8 cellular contexts compared by ENCODE assay signal in the genomic region with DNA sequence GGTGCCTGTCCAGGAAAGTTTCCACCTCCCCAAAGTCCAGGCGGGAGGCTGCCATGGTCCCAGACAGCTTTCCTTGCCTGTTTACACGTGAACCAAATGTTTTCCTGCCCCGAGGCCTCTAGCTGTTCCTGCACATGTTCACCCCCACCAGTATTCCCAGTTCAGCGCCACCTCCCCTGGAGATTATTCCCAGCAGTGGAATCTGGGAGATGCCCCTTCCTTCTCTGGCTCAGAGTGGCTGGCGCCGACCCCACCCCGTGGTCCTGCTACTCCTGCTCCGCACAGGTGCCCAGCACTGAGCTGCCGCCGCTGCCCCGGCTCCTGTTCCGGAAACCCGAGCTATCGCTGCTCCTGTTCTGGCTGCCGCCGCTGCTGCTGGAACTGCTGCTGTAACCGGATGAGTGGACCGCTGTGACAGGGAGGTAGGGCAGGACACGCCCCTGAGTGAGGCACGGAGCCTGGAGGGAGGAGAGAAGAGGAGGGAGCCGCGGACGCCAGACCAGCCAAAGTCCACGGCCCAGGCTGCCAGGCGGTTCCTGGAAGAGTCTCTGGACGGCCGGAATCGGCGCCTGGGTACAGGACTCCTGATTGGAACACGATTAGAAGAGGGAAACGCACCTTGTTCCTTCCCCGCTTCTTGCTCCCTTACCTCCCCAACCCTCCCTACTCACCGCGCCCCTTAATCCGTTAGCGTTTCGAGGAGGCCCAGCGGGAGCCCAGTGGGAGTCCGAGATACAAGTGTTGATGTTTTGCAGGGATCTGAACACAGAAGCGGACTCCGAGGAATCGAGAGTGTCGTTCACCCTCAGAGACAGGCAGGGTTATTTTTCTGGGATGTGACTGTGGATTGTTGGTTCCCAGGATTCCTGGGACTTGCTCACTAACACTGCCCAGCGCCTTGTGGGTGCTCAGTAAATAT. TPM values are rescaled to one million over a fixed set of nuclear protein-coding genes. Genes with fewer than 3 reads are reported as not detected.
A peak's percentile ranks its signal among the peaks of the same experiment; 100 is the strongest.
DNase-seq lines count a peak whose midpoint lies in the region; ATAC-seq and TF ChIP-seq lines count a peak whose summit lies in the region.

A gene (minus strand): TSS at position 395 of the 919 bp plus-strand sequence. CDS start 340 bp downstream, at position 55.

- H3K9me3 Mint-ChIP-seq in activated CD8-positive, alpha-beta memory T cell treated with anti-CD3 and anti-CD28 coated beads, Interleukin-2, amount 10 ng/mL, durations not matched to agents 7 days and 5 days (ENCODE audit: low read depth): no peaks in the 10 kb centered on the region
- no peaks in the 10 kb centered on the region for H3K9me3 Mint-ChIP-seq in naive thymus-derived CD8-positive, alpha-beta T cell

- TF ChIP-seq POLR2A in thyroid gland (IDR thresholded peaks at IDR 0.05): peak; percentile 58 to 95

- CTCF ChIA-PET in activated CD8-positive, alpha-beta memory T cell treated with anti-CD3 and anti-CD28 coated beads, Interleukin-2, amount 10 ng/mL, durations not matched to agents 7 days and 5 days (lab: Charles Lee): no interaction called here

- 5 to 6% methylated on average over 33 to 42 of the region's 44 CpGs for WGBS in thyroid gland, 2 donors

- H3K27me3 Mint-ChIP-seq in activated CD8-positive, alpha-beta memory T cell treated with anti-CD3 and anti-CD28 coated beads, Interleukin-2, amount 10 ng/mL, durations not matched to agents 7 days and 5 days: peaks cover 60% of the 10 kb centered on the region
- H3K27me3 Mint-ChIP-seq in naive thymus-derived CD8-positive, alpha-beta T cell: peaks cover 34 to 63% (median 51%) of the 10 kb centered on the region in 5 donors

- H3K4me1 ChIP-seq in thyroid gland: peaks cover 15 to 24% of the 10 kb centered on the region in 2 donors

- ATAC-seq in HG02885 (IDR thresholded peaks at IDR 0.05; ENCODE audit: poor library complexity, unreplicated experiment) (peak; percentile 77), GM18867 (IDR thresholded peaks at IDR 0.05; ENCODE audit: unreplicated experiment) (no peak)
- ATAC-seq in activated CD8-positive, alpha-beta memory T cell treated with anti-CD3 and anti-CD28 coated beads, Interleukin-2, amount 10 ng/mL, durations not matched to agents 7 days and 5 days: peak; percentile 93
- ATAC-seq in naive thymus-derived CD8-positive, alpha-beta T cell: peak in 1 of 2 donors; percentile 70

- TF ChIP-seq CTCF in fibroblast of mammary gland (conservative IDR thresholded peaks at IDR 0.05; ENCODE audit: control insufficient read depth, insufficient read depth, low read depth, low read length): no peak
- TF ChIP-seq CTCF in thyroid gland (IDR thresholded peaks at IDR 0.05): no peak

- no peaks in the 10 kb centered on the region for H3K27me3 ChIP-seq in thyroid gland

- peak within 1 kb of the TSS; percentile 39 to 53 (median 52) for H3K27ac ChIP-seq in thyroid gland

- peak; percentile 89 for DNase-seq in EL
- peak; percentile 68 for DNase-seq in NCI-H345 treated with DMSO at 0.1 percent for 48 hours (lab: John Stamatoyannopoulos, UW; ENCODE audit: unreplicated experiment)
- peak; percentile 75 for DNase-seq in activated CD8-positive, alpha-beta memory T cell treated with anti-CD3 and anti-CD28 coated beads, Interleukin-2, amount 10 ng/mL, durations not matched to agents 7 days and 5 days
- DNase-seq in fibroblast of mammary gland (ENCODE audit: low read depth): peak; percentile 65
- peak in 2 of 10 donors; percentile 11 to 12 for DNase-seq in naive thymus-derived CD8-positive, alpha-beta T cell
- peak; percentile 94 to 96 for DNase-seq in thyroid gland

- peak within 1 kb of the TSS; percentile 43 for H3K4me3 Mint-ChIP-seq in activated CD8-positive, alpha-beta memory T cell treated with anti-CD3 and anti-CD28 coated beads, Interleukin-2, amount 10 ng/mL, durations not matched to agents 7 days and 5 days
- peak within 1 kb of the TSS in 9 of 10 donors; percentile 8 to 73 (median 54) for H3K4me3 Mint-ChIP-seq in naive thymus-derived CD8-positive, alpha-beta T cell

- no peaks in the 10 kb centered on the region for H3K36me3 ChIP-seq in thyroid gland

- H3K27ac Mint-ChIP-seq in activated CD8-positive, alpha-beta memory T cell treated with anti-CD3 and anti-CD28 coated beads, Interleukin-2, amount 10 ng/mL, durations not matched to agents 7 days and 5 days: no peak within 1 kb of the TSS
- H3K27ac Mint-ChIP-seq in naive thymus-derived CD8-positive, alpha-beta T cell: no peak within 1 kb of the TSS

- intact Hi-C loops in thyroid gland (cut with DNase I): no loop called here

- H3K9me3 ChIP-seq in thyroid gland: no peaks in the 10 kb centered on the region

- POLR2A ChIA-PET in naive thymus-derived CD8-positive, alpha-beta T cell (lab: Charles Lee): no interaction called here

- H3K4me3 ChIP-seq in fibroblast of mammary gland (ENCODE audit: control insufficient read depth, low read depth, low read length) (peak within 1 kb of the TSS; percentile 56), thyroid gland (replicated peaks in 1 of 3) (peak within 1 kb of the TSS; percentile 29 to 36 (median 30))

- H3K4me1 Mint-ChIP-seq in activated CD8-positive, alpha-beta memory T cell treated with anti-CD3 and anti-CD28 coated beads, Interleukin-2, amount 10 ng/mL, durations not matched to agents 7 days and 5 days: peaks cover 12% of the 10 kb centered on the region
- H3K4me1 Mint-ChIP-seq in naive thymus-derived CD8-positive, alpha-beta T cell: peaks cover 10 to 12% (median 11%) of the 10 kb centered on the region in 4 donors

- H3K36me3 Mint-ChIP-seq in activated CD8-positive, alpha-beta memory T cell treated with anti-CD3 and anti-CD28 coated beads, Interleukin-2, amount 10 ng/mL, durations not matched to agents 7 days and 5 days: no peaks in the 10 kb centered on the region
- no peaks in the 10 kb centered on the region for H3K36me3 Mint-ChIP-seq in naive thymus-derived CD8-positive, alpha-beta T cell

RNA-seq across cellular contexts. Expression of the gene that starts here (rescaled TPM):
- total RNA-seq in activated CD8-positive, alpha-beta memory T cell treated with anti-CD3 and anti-CD28 coated beads, Interleukin-2, amount 10 ng/mL, durations not matched to agents 7 days and 5 days: not detected
- not detected for total RNA-seq in naive thymus-derived CD8-positive, alpha-beta T cell
- polyA plus RNA-seq in naive thymus-derived CD8-positive, alpha-beta T cell: not detected
- total RNA-seq in thyroid gland: 1 to 10 TPM; 2.2 to 4.0 (median 3.0) TPM

Comparison
In these comparisons a context has a peak if more than half of its experiments do, and no peak if none do; other contexts are left out.
1. Peak in DNase-seq and ATAC-seq in activated CD8-positive, alpha-beta memory T cell treated with anti-CD3 and anti-CD28 coated beads, Interleukin-2, amount 10 ng/mL, durations not matched to agents 7 days and 5 days; RNA of the gene not detected or under 1 TPM.